Comparison of ENCODE assay signal across 8 cellular contexts in the genomic region with DNA sequence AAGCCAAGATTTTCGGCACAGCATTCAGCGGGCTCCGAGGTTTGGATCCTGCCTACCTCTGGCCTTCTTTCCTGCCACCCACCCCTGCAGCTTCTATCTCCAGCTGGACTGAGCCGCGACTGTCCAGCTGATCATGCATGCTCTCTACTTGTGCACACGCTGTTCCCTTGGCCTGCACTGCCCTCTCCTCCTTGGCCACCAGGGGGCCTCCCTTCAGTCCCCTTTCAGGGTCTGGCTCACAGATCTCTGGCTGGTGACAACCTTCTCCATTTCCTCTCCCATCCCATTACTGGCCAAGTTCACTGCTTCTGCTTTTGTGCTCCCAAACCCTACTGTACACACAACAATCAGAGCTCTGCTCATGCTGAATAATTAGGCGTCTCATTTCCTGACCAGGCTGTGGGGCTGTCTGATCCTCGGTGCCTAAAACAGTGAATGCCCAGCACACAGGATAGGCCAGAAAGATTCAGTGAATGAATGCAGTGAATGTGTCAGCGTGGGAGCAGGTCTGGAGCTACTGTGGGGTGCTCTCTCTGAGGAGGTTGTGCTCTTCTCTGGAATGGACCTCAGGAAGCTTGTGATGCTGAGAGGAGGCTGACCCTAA.
DNase-seq lines count a peak whose midpoint lies in the region; ATAC-seq and TF ChIP-seq lines count a peak whose summit lies in the region.

No MANE protein-coding gene starts in this region.

- 51 to 53% methylated on average over 9 of the region's 9 CpGs for WGBS in lung, 2 donors
- WGBS in testis, 2 donors = 58 to 60% methylated on average over 9 of the region's 9 CpGs

- H3K4me2 ChIP-seq in GM23338 = no peak overlapping the region

- intact Hi-C loops in testis (cut with DNase I; ENCODE audit: low total_unique reads) = no loop called here

- H3K36me3 ChIP-seq in GM23338 (ENCODE audit: insufficient read depth) (no peaks in the 10 kb centered on the region), lung (ENCODE audit: control insufficient read depth in 2 of 2, insufficient read depth in 2 of 2, low read length in 2 of 2) (no peaks in the 10 kb centered on the region), testis (ENCODE audit: low read depth, missing control alignments) (no peaks in the 10 kb centered on the region)

- H3K27me3 ChIP-seq in GM23338 (ENCODE audit: insufficient read depth) (no peaks in the 10 kb centered on the region), lung (ENCODE audit: control insufficient read depth, insufficient read depth) (no peaks in the 10 kb centered on the region), testis (no peaks in the 10 kb centered on the region)

- no peak overlapping the region for H3K27ac Mint-ChIP-seq in GM23338

- peaks cover 18% of the 10 kb centered on the region for H3K4me1 ChIP-seq in GM23338 (ENCODE audit: insufficient read depth)
- peaks cover 9 to 16% of the 10 kb centered on the region in 2 donors for H3K4me1 ChIP-seq in lung (ENCODE audit: control insufficient read depth in 2 of 2, insufficient read depth in 2 of 2, low read length in 2 of 2)
- no peaks in the 10 kb centered on the region for H3K4me1 ChIP-seq in testis

- peak; percentile 51 for DNase-seq in NCI-H2227 (lab: John Stamatoyannopoulos, UW; ENCODE audit: unreplicated experiment)
- no peak for DNase-seq in NCI-H2227 treated with DMSO at 0.1 percent for 48 hours (lab: John Stamatoyannopoulos, UW)
- peak; percentile 83 for DNase-seq in GM23338 (ENCODE audit: low spot score)
- DNase-seq in SK-N-DZ (ENCODE audit: low spot score) = peak; percentile 79
- DNase-seq in coronary artery (ENCODE audit: low spot score) = no peak
- DNase-seq in lung (ENCODE audit: low spot score) = peak; percentile 76
- peak; percentile 76 for DNase-seq in testis

- H3K4me3 Mint-ChIP-seq in GM23338 = no peak overlapping the region

- H3K9me2 ChIP-seq in GM23338 (ENCODE audit: insufficient read depth) = no peaks in the 10 kb centered on the region; the same call in 1 of the 2 replicates

- no peaks in the 10 kb centered on the region for H3K9me3 ChIP-seq in lung (ENCODE audit: control insufficient read depth in 2 of 2, insufficient read depth in 1 of 2, low read length in 1 of 2)
- no peaks in the 10 kb centered on the region for H3K9me3 ChIP-seq in testis

- H3F3A ChIP-seq in GM23338 (replicated peaks; ENCODE audit: low read depth) = no peaks in the 10 kb centered on the region

- no peaks in the 10 kb centered on the region for H3K79me2 ChIP-seq in GM23338 (replicated peaks; ENCODE audit: insufficient read depth)

- no peaks in the 10 kb centered on the region for H3K36me3 Mint-ChIP-seq in GM23338 (ENCODE audit: low read depth)

- H3K27ac ChIP-seq in GM23338 (ENCODE audit: low read depth) (no peak overlapping the region), coronary artery (no peak overlapping the region), lung (ENCODE audit: low read depth in 1 of 2, low read length in 1 of 2) (peak overlapping the region in 1 of 2 donors; percentile 42), testis (no peak overlapping the region)

- no peak overlapping the region for H3K4me3 ChIP-seq in GM23338
- no peak overlapping the region for H3K4me3 ChIP-seq in coronary artery
- H3K4me3 ChIP-seq in lung = no peak overlapping the region
- H3K4me3 ChIP-seq in testis = no peak overlapping the region

- ATAC-seq in GM23338 (peak; percentile 94), lung (ENCODE audit: insufficient read depth, low FRiP score) (peak; percentile 66)

- no peaks in the 10 kb centered on the region for H4K20me1 ChIP-seq in GM23338 (replicated peaks; ENCODE audit: insufficient read depth)

- peak; percentile 88 to 93 for TF ChIP-seq CTCF in GM23338 (conservative IDR thresholded peaks at IDR 0.05; ENCODE audit: low read depth in 2 of 2)
- peak; percentile 70 for TF ChIP-seq CTCF in LNCAP (IDR thresholded peaks at IDR 0.05)
- TF ChIP-seq CTCF in coronary artery (IDR thresholded peaks at IDR 0.05) = peak; percentile 64
- TF ChIP-seq CTCF in lung (IDR thresholded peaks at IDR 0.05; ENCODE audit: control extremely low read depth, extremely low read depth) = peak; percentile 9
- TF ChIP-seq CTCF in testis (IDR thresholded peaks at IDR 0.05) = peak; percentile 55 to 88 (median 74)

- peaks cover 30% of the 10 kb centered on the region for H3K4me1 Mint-ChIP-seq in GM23338

- no peak overlapping the region; the same call in 1 of the 2 replicates for H2AFZ ChIP-seq in GM23338

- H3K9me3 Mint-ChIP-seq in GM23338 = no peaks in the 10 kb centered on the region

- no peak for TF ChIP-seq POLR2A in testis (IDR thresholded peaks at IDR 0.05)

- peaks cover 3% of the 10 kb centered on the region for H3K27me3 Mint-ChIP-seq in GM23338 (ENCODE audit: insufficient read depth, low read depth, poor library complexity)

TF ChIP-seq in GM23338, 12 proteins besides CTCF, POLR2A, EP300 and RAD21:
- TF ChIP-seq, protein P1, sequence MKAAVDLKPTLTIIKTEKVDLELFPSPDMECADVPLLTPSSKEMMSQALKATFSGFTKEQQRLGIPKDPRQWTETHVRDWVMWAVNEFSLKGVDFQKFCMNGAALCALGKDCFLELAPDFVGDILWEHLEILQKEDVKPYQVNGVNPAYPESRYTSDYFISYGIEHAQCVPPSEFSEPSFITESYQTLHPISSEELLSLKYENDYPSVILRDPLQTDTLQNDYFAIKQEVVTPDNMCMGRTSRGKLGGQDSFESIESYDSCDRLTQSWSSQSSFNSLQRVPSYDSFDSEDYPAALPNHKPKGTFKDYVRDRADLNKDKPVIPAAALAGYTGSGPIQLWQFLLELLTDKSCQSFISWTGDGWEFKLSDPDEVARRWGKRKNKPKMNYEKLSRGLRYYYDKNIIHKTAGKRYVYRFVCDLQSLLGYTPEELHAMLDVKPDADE (IDR thresholded peaks at IDR 0.05) = no peak
- TF ChIP-seq STAT1 (IDR thresholded peaks at IDR 0.05; ENCODE audit: unreplicated experiment) (no peak), ZNF331 (CRISPR knock-in tag; IDR thresholded peaks at IDR 0.05; ENCODE audit: low read depth) (no peak), JUNB (IDR thresholded peaks at IDR 0.05; ENCODE audit: unreplicated experiment) (no peak), EZH2 (IDR thresholded peaks at IDR 0.05; ENCODE audit: low read depth, unreplicated experiment) (no peak), EZH2phosphoT487 (IDR thresholded peaks at IDR 0.05; ENCODE audit: unreplicated experiment) (no peak), NANOG (IDR thresholded peaks at IDR 0.05; ENCODE audit: borderline replicate concordance) (no peak), ZNF114 (CRISPR knock-in tag; IDR thresholded peaks at IDR 0.05) (no peak), POLR2AphosphoS5 (IDR thresholded peaks at IDR 0.05; ENCODE audit: low read depth) (no peak)
- TF ChIP-seq, protein P2, sequence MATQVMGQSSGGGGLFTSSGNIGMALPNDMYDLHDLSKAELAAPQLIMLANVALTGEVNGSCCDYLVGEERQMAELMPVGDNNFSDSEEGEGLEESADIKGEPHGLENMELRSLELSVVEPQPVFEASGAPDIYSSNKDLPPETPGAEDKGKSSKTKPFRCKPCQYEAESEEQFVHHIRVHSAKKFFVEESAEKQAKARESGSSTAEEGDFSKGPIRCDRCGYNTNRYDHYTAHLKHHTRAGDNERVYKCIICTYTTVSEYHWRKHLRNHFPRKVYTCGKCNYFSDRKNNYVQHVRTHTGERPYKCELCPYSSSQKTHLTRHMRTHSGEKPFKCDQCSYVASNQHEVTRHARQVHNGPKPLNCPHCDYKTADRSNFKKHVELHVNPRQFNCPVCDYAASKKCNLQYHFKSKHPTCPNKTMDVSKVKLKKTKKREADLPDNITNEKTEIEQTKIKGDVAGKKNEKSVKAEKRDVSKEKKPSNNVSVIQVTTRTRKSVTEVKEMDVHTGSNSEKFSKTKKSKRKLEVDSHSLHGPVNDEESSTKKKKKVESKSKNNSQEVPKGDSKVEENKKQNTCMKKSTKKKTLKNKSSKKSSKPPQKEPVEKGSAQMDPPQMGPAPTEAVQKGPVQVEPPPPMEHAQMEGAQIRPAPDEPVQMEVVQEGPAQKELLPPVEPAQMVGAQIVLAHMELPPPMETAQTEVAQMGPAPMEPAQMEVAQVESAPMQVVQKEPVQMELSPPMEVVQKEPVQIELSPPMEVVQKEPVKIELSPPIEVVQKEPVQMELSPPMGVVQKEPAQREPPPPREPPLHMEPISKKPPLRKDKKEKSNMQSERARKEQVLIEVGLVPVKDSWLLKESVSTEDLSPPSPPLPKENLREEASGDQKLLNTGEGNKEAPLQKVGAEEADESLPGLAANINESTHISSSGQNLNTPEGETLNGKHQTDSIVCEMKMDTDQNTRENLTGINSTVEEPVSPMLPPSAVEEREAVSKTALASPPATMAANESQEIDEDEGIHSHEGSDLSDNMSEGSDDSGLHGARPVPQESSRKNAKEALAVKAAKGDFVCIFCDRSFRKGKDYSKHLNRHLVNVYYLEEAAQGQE (IDR thresholded peaks at IDR 0.05; ENCODE audit: unreplicated experiment) = no peak

Comparison
In these comparisons a context has a peak if more than half of its experiments do, and no peak if none do; other contexts are left out.
1. DNase-seq: peak in NCI-H2227 (single experiment), GM23338 (single experiment), SK-N-DZ (single experiment), lung (single experiment) and testis (single experiment); none in NCI-H2227 treated with DMSO at 0.1 percent for 48 hours (single experiment) and coronary artery (single experiment).
2. CTCF ChIP-seq: peak in every context shown above with its lines; median percentile 90 in GM23338; 74 in testis; 70 in LNCAP; 64 in coronary artery; 9 in lung.